9 cellular contexts compared by ENCODE assay signal in the genomic region with DNA sequence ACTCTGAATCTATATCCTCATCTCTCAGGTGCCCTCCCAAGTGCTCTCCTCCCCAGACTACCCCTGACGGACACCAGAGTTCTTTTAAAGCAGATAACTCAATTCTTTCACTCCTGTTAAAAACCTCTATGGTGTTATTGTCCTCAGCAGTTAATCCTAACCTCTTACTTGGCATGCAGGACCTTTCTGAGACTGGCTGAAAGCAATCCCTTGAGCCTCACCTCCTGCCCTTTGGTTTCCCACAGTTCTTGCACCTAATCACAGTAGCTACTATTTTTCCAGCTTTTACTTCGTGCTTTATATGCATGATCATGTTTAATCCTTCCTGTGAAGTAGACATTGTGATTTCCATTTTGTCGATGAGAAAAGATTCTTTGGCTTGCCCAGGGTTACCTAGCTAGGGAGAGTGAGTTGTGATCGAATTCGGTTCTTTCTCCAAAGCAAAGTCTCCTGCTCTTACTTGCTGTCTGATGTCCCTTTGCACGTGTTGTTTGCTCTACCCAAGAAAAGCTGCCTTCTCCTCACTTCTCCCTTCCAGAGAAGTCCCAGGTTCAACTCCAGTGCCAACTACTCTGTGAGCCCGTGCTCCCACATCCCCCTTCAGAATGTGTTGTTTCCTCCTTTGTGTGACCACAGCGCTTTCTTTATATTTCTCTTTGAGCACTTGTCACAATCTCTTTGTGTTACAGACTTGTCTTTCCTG. TPM values are rescaled to one million over a fixed set of nuclear protein-coding genes. Genes with fewer than 3 reads are reported as not detected.
DNase-seq lines count a peak whose midpoint lies in the region; ATAC-seq and TF ChIP-seq lines count a peak whose summit lies in the region.
"Had no signal": no experiment of that assay in that cellular context is flagged by ENCODE, and none has a peak within 500 bp of the region (broad histone marks: within the 10 kb centered on the region; RNA-seq: fewer than 3 reads in every experiment).

No MANE protein-coding gene starts in this region.

- no peak for ATAC-seq in left cardiac atrium
- ATAC-seq in T-cell (replicated peaks in 1 of 4), result no peak
- no peak for ATAC-seq in GM18873 (IDR thresholded peaks at IDR 0.05; ENCODE audit: low FRiP score, unreplicated experiment)
- ATAC-seq in left lung, result no peak
- ATAC-seq in GM21515 (IDR thresholded peaks at IDR 0.05; ENCODE audit: unreplicated experiment), result no peak

- H3K4me3 Mint-ChIP-seq in T-cell, result peak overlapping the region; percentile 84 to 87 (median 86)
- peak overlapping the region; percentile 97 for H3K4me3 Mint-ChIP-seq in glutamatergic neuron (ENCODE audit: unreplicated experiment)

- DNase-seq in cardiac muscle cell (ENCODE audit: low read depth in 1 of 2, low spot score in 1 of 2), result no peak
- no peak for DNase-seq in left cardiac atrium
- no peak for DNase-seq in T-cell
- no peak for DNase-seq in glutamatergic neuron
- DNase-seq in left lung, result no peak
- DNase-seq: DMS53 had no signal

- intact Hi-C loops in left cardiac atrium (cut with DNase I), result no loop called here
- intact Hi-C loops in left lung (cut with DNase I), result no loop called here

- H3K9ac ChIP-seq in subcutaneous abdominal adipose tissue (ENCODE audit: low read length in 5 of 5), result peak overlapping the region in 4 of 5 donors; percentile 39 to 99 (median 97)

- H3K9me3 ChIP-seq in cardiac muscle cell (ENCODE audit: low read depth) (no peaks in the 10 kb centered on the region), subcutaneous abdominal adipose tissue (ENCODE audit: control insufficient read depth in 5 of 5, low read length in 5 of 5) (no peaks in the 10 kb centered on the region), left lung (no peaks in the 10 kb centered on the region)

- H3K27ac ChIP-seq in cardiac muscle cell (peak overlapping the region; percentile 98), subcutaneous abdominal adipose tissue (ENCODE audit: low read depth, low read length) (no peak overlapping the region), left lung (peak overlapping the region in 1 of 2 donors; percentile 37)

- CTCF ChIA-PET in T-cell (lab: Charles Lee), result no interaction called here

- peak overlapping the region; percentile 73 to 74 for H3K27ac Mint-ChIP-seq in T-cell
- peak overlapping the region; percentile 71 for H3K27ac Mint-ChIP-seq in glutamatergic neuron (ENCODE audit: unreplicated experiment)

- no peaks in the 10 kb centered on the region for H3K27me3 Mint-ChIP-seq in T-cell
- peaks cover 4% of the 10 kb centered on the region for H3K27me3 Mint-ChIP-seq in glutamatergic neuron (ENCODE audit: unreplicated experiment)

- H3K4me1 Mint-ChIP-seq in T-cell (peaks cover 62 to 72% (median 64%) of the 10 kb centered on the region in 3 donors), glutamatergic neuron (ENCODE audit: low read depth, unreplicated experiment) (peaks cover 25% of the 10 kb centered on the region)

- H3K36me3 ChIP-seq in cardiac muscle cell, result no peaks in the 10 kb centered on the region
- peaks cover 0 to 12% (median 0%) of the 10 kb centered on the region in 5 donors for H3K36me3 ChIP-seq in subcutaneous abdominal adipose tissue (ENCODE audit: control insufficient read depth in 5 of 5, insufficient read depth in 5 of 5, low read length in 5 of 5)
- no peaks in the 10 kb centered on the region for H3K36me3 ChIP-seq in left lung

- H3K4me1 ChIP-seq in cardiac muscle cell (ENCODE audit: low read depth), result peaks cover 22% of the 10 kb centered on the region
- H3K4me1 ChIP-seq in subcutaneous abdominal adipose tissue (ENCODE audit: control insufficient read depth in 5 of 5, insufficient read depth in 5 of 5, low read length in 5 of 5), result peaks cover 7 to 60% (median 59%) of the 10 kb centered on the region in 5 donors
- H3K4me1 ChIP-seq in left lung, result peaks cover 27 to 61% of the 10 kb centered on the region in 2 donors

- no peak for TF ChIP-seq CTCF in cardiac muscle cell (IDR thresholded peaks at IDR 0.05; ENCODE audit: low read depth, low read length)
- no peak for TF ChIP-seq CTCF in glutamatergic neuron (IDR thresholded peaks at IDR 0.05; ENCODE audit: partially characterized antibody, unreplicated experiment)
- no peak for TF ChIP-seq CTCF in left lung (IDR thresholded peaks at IDR 0.05)

- POLR2A ChIA-PET in T-cell (lab: Charles Lee), result interaction anchor here in 1 of 2 donors (0.6 to 0.7 kb wide), 2 partner anchors 47 to 128 kb away, joined by 3 to 15 read pairs; no protein-coding TSS in a partner anchor

- H3K4me3 ChIP-seq in cardiac muscle cell, result peak overlapping the region; percentile 93
- peak overlapping the region in 1 of 5 donors; percentile 31 for H3K4me3 ChIP-seq in subcutaneous abdominal adipose tissue (ENCODE audit: low read depth in 1 of 5, low read length in 5 of 5)
- H3K4me3 ChIP-seq in left lung, result peak overlapping the region in 1 of 2 donors; percentile 80

- H3K9me3 Mint-ChIP-seq in T-cell, result no peaks in the 10 kb centered on the region
- H3K9me3 Mint-ChIP-seq in glutamatergic neuron (ENCODE audit: unreplicated experiment), result peaks cover 7% of the 10 kb centered on the region

- H3K36me3 Mint-ChIP-seq in T-cell (peaks cover 9% of the 10 kb centered on the region), glutamatergic neuron (ENCODE audit: unreplicated experiment) (no peaks in the 10 kb centered on the region)

- H3K27me3 ChIP-seq in cardiac muscle cell, result no peaks in the 10 kb centered on the region
- H3K27me3 ChIP-seq in subcutaneous abdominal adipose tissue (ENCODE audit: control insufficient read depth in 5 of 5, insufficient read depth in 4 of 5, low read length in 5 of 5), result no peaks in the 10 kb centered on the region
- no peaks in the 10 kb centered on the region for H3K27me3 ChIP-seq in left lung

RNA-seq across cellular contexts. Expression of a gene that starts 2.1 kb away (rescaled TPM):
- total RNA-seq in cardiac muscle cell, result 56.3 and 73.7 TPM in 2 replicates
- 108 and 118 TPM in 2 replicates for polyA plus RNA-seq in cardiac muscle cell
- 10 to 100 TPM; 40.1 to 42.3 TPM for total RNA-seq in left cardiac atrium
- 10 to 100 TPM; 28.4 to 38.7 (median 34.3) TPM for total RNA-seq in T-cell
- 55.9 TPM for total RNA-seq in glutamatergic neuron (ENCODE audit: unreplicated experiment)
- 10 to 100 TPM; 51.9 to 52.8 TPM for total RNA-seq in left lung

RNA-seq across cellular contexts. Expression of a gene that starts 18.3 kb away (rescaled TPM):
- total RNA-seq in cardiac muscle cell (1.1 and 3.2 TPM in 2 replicates), left cardiac atrium (under 1 TPM; 0.05 to 0.21 TPM), T-cell (1 to 10 TPM in 3 of 5 donors, not detected in 2; 2.8 to 4.7 (median 3.9) TPM), glutamatergic neuron (ENCODE audit: unreplicated experiment) (0.22 TPM), left lung (under 1 TPM; 0.17 to 0.31 TPM)
- polyA plus RNA-seq in cardiac muscle cell, result 0.32 and 0.59 TPM in 2 replicates
